Comparison of ENCODE assay signal across 8 cellular contexts in genomic region chr3:114827495-114827894, GRCh38.
A peak's percentile ranks its signal among the peaks of the same experiment; 100 is the strongest.
DNase-seq lines count a peak whose midpoint lies in the region; TF ChIP-seq lines count a peak whose summit lies in the region.

No MANE protein-coding gene starts in this region.

- H3K4ac ChIP-seq in H9 (ENCODE audit: low read depth, low read length), result no peak overlapping the region

- no peak overlapping the region for H4K5ac ChIP-seq in H9 (ENCODE audit: insufficient read length, low read depth, low read length)

- no peaks in the 10 kb centered on the region for H3K4me1 ChIP-seq in H9 (ENCODE audit: insufficient read depth, low read length)

- no peak overlapping the region for H3K4me2 ChIP-seq in H9 (ENCODE audit: insufficient read depth, insufficient read length, low read length)

- H3K36me3 Mint-ChIP-seq in H9 (ENCODE audit: insufficient read depth in 1 of 3, low read depth in 3 of 3), result no peaks in the 10 kb centered on the region
- no peaks in the 10 kb centered on the region for H3K36me3 Mint-ChIP-seq in activated T-helper 1 cell treated with anti-CD3 and anti-CD28 coated beads, Interleukin-12 subunit alpha, Interleukin-12 subunit beta, Interleukin-2, Interleukin-4 antibody, amounts not matched to agents 30 ng/mL and 10 ng/mL and 1 ng/mL, durations not matched to agents 14 hours and 24 hours and 36 hours (ENCODE audit: low read depth)

- no peak overlapping the region for H2BK15ac ChIP-seq in H9 (ENCODE audit: low read depth, low read length)

- no peak overlapping the region for H2BK120ac ChIP-seq in H9 (ENCODE audit: low read depth, low read length, poor library complexity, severe bottlenecking)

- no CpG with 5 or more reads among the region's 1 CpG for WGBS in H9 (ENCODE audit: extremely low coverage, insufficient read length, low lambda C conversion rate)

- H3K23ac ChIP-seq in H9 (ENCODE audit: insufficient read length, low read depth, low read length), result no peak overlapping the region

- H4K8ac ChIP-seq in H9 (replicated peaks; ENCODE audit: insufficient read length, low read depth, low read length), result no peak overlapping the region

- H3K23me2 ChIP-seq in H9 (ENCODE audit: insufficient read length, low read depth, low read length, poor library complexity, severe bottlenecking), result no peaks in the 10 kb centered on the region

- no peaks in the 10 kb centered on the region for H3K79me2 ChIP-seq in H9 (ENCODE audit: insufficient read depth, low read length)

- H3K27ac ChIP-seq in H9 (ENCODE audit: insufficient read length, low read depth, low read length), result no peak overlapping the region

- H3K4me3 Mint-ChIP-seq in H9, result no peak overlapping the region
- H3K4me3 Mint-ChIP-seq in activated T-helper 1 cell treated with anti-CD3 and anti-CD28 coated beads, Interleukin-12 subunit alpha, Interleukin-12 subunit beta, Interleukin-2, Interleukin-4 antibody, amounts not matched to agents 30 ng/mL and 10 ng/mL and 1 ng/mL, durations not matched to agents 14 hours and 24 hours and 36 hours, result no peak overlapping the region

- TF ChIP-seq CTCF in H9 (conservative IDR thresholded peaks at IDR 0.05), result peak; percentile 85

- H3K27ac Mint-ChIP-seq in H9, result no peak overlapping the region
- no peak overlapping the region for H3K27ac Mint-ChIP-seq in activated T-helper 1 cell treated with anti-CD3 and anti-CD28 coated beads, Interleukin-12 subunit alpha, Interleukin-12 subunit beta, Interleukin-2, Interleukin-4 antibody, amounts not matched to agents 30 ng/mL and 10 ng/mL and 1 ng/mL, durations not matched to agents 14 hours and 24 hours and 36 hours

- H2BK12ac ChIP-seq in H9 (ENCODE audit: insufficient read length, low read depth, low read length), result no peak overlapping the region

- no peak overlapping the region for H2BK5ac ChIP-seq in H9 (ENCODE audit: insufficient read length, low read length)

- no peak overlapping the region for H2BK20ac ChIP-seq in H9 (ENCODE audit: low read depth, low read length, poor library complexity, severe bottlenecking)

- no peak overlapping the region for H4K91ac ChIP-seq in H9 (ENCODE audit: insufficient read length, low read depth, low read length)

- DNase-seq in GM04504 (ENCODE audit: low read depth) (peak; percentile 13), H9 (no peak), NCI-H1417 (lab: John Stamatoyannopoulos, UW) (peak; percentile 35 to 84 (median 61)), SKM-1 (lab: John Stamatoyannopoulos, UW; ENCODE audit: unreplicated experiment) (peak; percentile 5), foreskin melanocyte (peak; percentile 35), putamen (ENCODE audit: low spot score) (peak; percentile 72), occipital lobe (lab: John Stamatoyannopoulos, UW) (no peak)
- DNase-seq in activated T-helper 1 cell treated with anti-CD3 and anti-CD28 coated beads, Interleukin-12 subunit alpha, Interleukin-12 subunit beta, Interleukin-2, Interleukin-4 antibody, amounts not matched to agents 30 ng/mL and 10 ng/mL and 1 ng/mL, durations not matched to agents 14 hours and 24 hours and 36 hours (ENCODE audit: low spot score), result no peak

- no peak overlapping the region for H3K18ac ChIP-seq in H9 (ENCODE audit: insufficient read length, low read depth, low read length)

- H3K27me3 Mint-ChIP-seq in H9 (ENCODE audit: low read depth), result no peaks in the 10 kb centered on the region
- H3K27me3 Mint-ChIP-seq in activated T-helper 1 cell treated with anti-CD3 and anti-CD28 coated beads, Interleukin-12 subunit alpha, Interleukin-12 subunit beta, Interleukin-2, Interleukin-4 antibody, amounts not matched to agents 30 ng/mL and 10 ng/mL and 1 ng/mL, durations not matched to agents 14 hours and 24 hours and 36 hours (ENCODE audit: insufficient read depth), result no peaks in the 10 kb centered on the region

- H3T11ph ChIP-seq in H9 (ENCODE audit: low read length), result no peak overlapping the region

- no peaks in the 10 kb centered on the region for H3K27me3 ChIP-seq in H9 (ENCODE audit: insufficient read depth, low read length)

- H2AFZ ChIP-seq in H9 (ENCODE audit: low read length), result no peak overlapping the region

- no peaks in the 10 kb centered on the region for H3K4me1 Mint-ChIP-seq in H9
- H3K4me1 Mint-ChIP-seq in activated T-helper 1 cell treated with anti-CD3 and anti-CD28 coated beads, Interleukin-12 subunit alpha, Interleukin-12 subunit beta, Interleukin-2, Interleukin-4 antibody, amounts not matched to agents 30 ng/mL and 10 ng/mL and 1 ng/mL, durations not matched to agents 14 hours and 24 hours and 36 hours (ENCODE audit: low read depth), result no peaks in the 10 kb centered on the region

- no peak overlapping the region for H3K9ac ChIP-seq in H9 (ENCODE audit: extremely low read depth, insufficient read length, low read length)

- no peak overlapping the region for H3K56ac ChIP-seq in H9 (ENCODE audit: insufficient read length, low read depth, low read length)

- H3K14ac ChIP-seq in H9 (ENCODE audit: insufficient read depth, low read length), result no peak overlapping the region

- no peak overlapping the region for H2AK5ac ChIP-seq in H9 (ENCODE audit: insufficient read length, low read length)

- intact Hi-C loops in activated T-helper 1 cell treated with anti-CD3 and anti-CD28 coated beads, Interleukin-12 subunit alpha, Interleukin-12 subunit beta, Interleukin-2, Interleukin-4 antibody, amounts not matched to agents 30 ng/mL and 10 ng/mL and 1 ng/mL, durations not matched to agents 14 hours and 24 hours and 36 hours (cut with micrococcal nuclease), result loop anchor here (2.0 to 10.0 kb wide), 2 partner anchors 253 to 347 kb away; no protein-coding TSS in a partner anchor

- no peaks in the 10 kb centered on the region for H3K9me3 ChIP-seq in H9 (ENCODE audit: control insufficient read depth, low read depth, low read length)

- no peaks in the 10 kb centered on the region for H4K20me1 ChIP-seq in H9 (ENCODE audit: control insufficient read depth, insufficient read depth, insufficient read length)

- H3K9me3 Mint-ChIP-seq in H9, result no peaks in the 10 kb centered on the region
- no peaks in the 10 kb centered on the region for H3K9me3 Mint-ChIP-seq in activated T-helper 1 cell treated with anti-CD3 and anti-CD28 coated beads, Interleukin-12 subunit alpha, Interleukin-12 subunit beta, Interleukin-2, Interleukin-4 antibody, amounts not matched to agents 30 ng/mL and 10 ng/mL and 1 ng/mL, durations not matched to agents 14 hours and 24 hours and 36 hours

- H3K79me1 ChIP-seq in H9 (ENCODE audit: insufficient read depth, low read depth, low read length, poor library complexity, severe bottlenecking), result no peaks in the 10 kb centered on the region

Comparison
In these comparisons a context has a peak if more than half of its experiments do, and no peak if none do; other contexts are left out.
1. DNase-seq: peak in GM04504 (single experiment), NCI-H1417 (3 of 3), SKM-1 (single experiment), foreskin melanocyte (single experiment) and putamen (single experiment); none in H9 (single experiment), occipital lobe (single experiment) and activated T-helper 1 cell treated with anti-CD3 and anti-CD28 coated beads, Interleukin-12 subunit alpha, Interleukin-12 subunit beta, Interleukin-2, Interleukin-4 antibody, amounts not matched to agents 30 ng/mL and 10 ng/mL and 1 ng/mL, durations not matched to agents 14 hours and 24 hours and 36 hours (single experiment).